10 cellular contexts compared by ENCODE assay signal in the genomic region with DNA sequence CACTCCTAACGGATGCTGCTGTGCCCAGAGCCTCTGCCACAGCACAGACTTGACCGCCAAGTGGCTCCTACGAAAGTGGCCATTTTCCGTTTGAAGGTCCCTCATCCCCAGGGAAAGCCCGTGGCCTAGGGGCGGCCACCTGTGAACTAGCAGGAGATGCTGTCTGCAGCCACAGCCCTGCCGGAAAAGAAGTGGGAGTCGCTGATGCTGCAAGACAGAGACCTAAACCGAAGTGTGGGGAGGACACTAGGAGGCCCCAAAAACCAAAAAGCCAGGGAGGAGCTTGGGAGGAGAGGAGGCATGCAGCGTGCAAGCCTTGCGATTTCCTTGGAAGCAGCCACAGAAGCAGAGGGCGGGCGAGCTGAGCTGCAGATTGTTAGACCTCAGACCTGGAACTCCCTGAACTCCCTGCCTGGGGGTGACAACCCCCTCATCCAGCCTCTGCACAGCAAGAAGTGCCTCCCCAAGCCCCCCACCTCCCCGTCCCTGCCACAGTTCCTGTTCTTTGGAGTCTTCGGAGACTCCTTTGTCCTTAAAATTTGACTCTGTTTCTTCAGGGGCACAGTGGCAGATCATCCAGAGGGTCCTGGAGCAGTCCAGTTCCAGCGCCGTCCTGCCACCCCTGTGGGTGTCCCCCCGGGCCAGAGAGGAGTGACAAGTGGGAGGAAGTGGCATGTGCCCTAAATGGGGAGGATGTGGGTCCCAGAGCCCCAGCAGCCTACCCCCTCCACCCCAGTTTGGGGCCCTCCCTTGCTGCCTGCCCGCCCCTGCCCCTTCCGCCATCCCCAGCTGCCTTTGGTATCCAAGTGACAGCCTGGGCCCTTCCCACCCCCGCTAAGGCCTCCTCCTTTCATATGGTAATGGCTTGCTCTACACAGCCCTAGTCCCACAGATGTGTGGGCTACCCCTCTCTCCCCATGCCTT. TPM values are rescaled to one million over a fixed set of nuclear protein-coding genes. Genes with fewer than 3 reads are reported as not detected.
DNase-seq lines count a peak whose midpoint lies in the region; ATAC-seq, FAIRE-seq and TF ChIP-seq lines count a peak whose summit lies in the region.
"Had no signal": no experiment of that assay in that cellular context is flagged by ENCODE, and none has a peak within 500 bp of the region (broad histone marks: within the 10 kb centered on the region; RNA-seq: fewer than 3 reads in every experiment).

No MANE protein-coding gene starts in this region.

- H3K9me3 ChIP-seq in HUES64 (ENCODE audit: insufficient read depth, low read depth, low read length) (no peaks in the 10 kb centered on the region), smooth muscle cell (replicated peaks; ENCODE audit: low read depth) (no peaks in the 10 kb centered on the region)

- FAIRE-seq in GM12892 (lab: Jason Lieb, UNC), result no peak
- FAIRE-seq: endothelial cell of umbilical vein had no signal

- TF ChIP-seq CTCF in smooth muscle cell (IDR thresholded peaks at IDR 0.05; ENCODE audit: borderline replicate concordance, insufficient read depth, poor library complexity, severe bottlenecking), result no peak

- H3F3A ChIP-seq in smooth muscle cell (ENCODE audit: low read depth), result peaks cover 5% of the 10 kb centered on the region

- H3K27me3 ChIP-seq in HUES64 (ENCODE audit: insufficient read depth, low read length) (no peaks in the 10 kb centered on the region), smooth muscle cell (ENCODE audit: low read depth) (no peaks in the 10 kb centered on the region)

- DNase-seq in cerebellum (ENCODE audit: low spot score) (peak; percentile 29), left kidney (ENCODE audit: low read depth, low spot score) (peak; percentile 48), smooth muscle cell (lab: John Stamatoyannopoulos, UW; ENCODE audit: unreplicated experiment) (no peak), GM12892 (ENCODE audit: insufficient read length) (no peak), RKO (ENCODE audit: low spot score) (no peak)

- H2AFZ ChIP-seq in smooth muscle cell (ENCODE audit: low read depth), result no peak overlapping the region

- H3K9ac ChIP-seq in HUES64 (ENCODE audit: low read depth, low read length), result 0 out of 2 replicates have a peak overlapping the region, but pooled peaks have one; percentile 0
- H3K9ac ChIP-seq in smooth muscle cell (ENCODE audit: low read depth), result no peak overlapping the region

- H3K4me1 ChIP-seq in HUES64 (ENCODE audit: insufficient read depth, low read length), result peaks cover 48% of the 10 kb centered on the region
- H3K4me1 ChIP-seq in smooth muscle cell (ENCODE audit: low read depth), result peaks cover 31% of the 10 kb centered on the region

- H3K79me2 ChIP-seq in smooth muscle cell (ENCODE audit: low read depth), result no peaks in the 10 kb centered on the region

- H3K36me3 ChIP-seq in HUES64 (ENCODE audit: insufficient read depth, low read length) (peaks cover 31% of the 10 kb centered on the region), smooth muscle cell (ENCODE audit: low read depth) (no peaks in the 10 kb centered on the region)

- ATAC-seq in GM19397 (IDR thresholded peaks at IDR 0.05; ENCODE audit: unreplicated experiment), result no peak
- ATAC-seq in GM18867 (IDR thresholded peaks at IDR 0.05; ENCODE audit: unreplicated experiment), result no peak

- TF ChIP-seq POLR2A in GM12892 (IDR thresholded peaks at IDR 0.05; ENCODE audit: low read depth, low read length), result no peak

- peak overlapping the region; percentile 81 for H3K27ac ChIP-seq in HUES64 (ENCODE audit: low read depth, low read length)
- H3K27ac ChIP-seq in smooth muscle cell (ENCODE audit: low read depth), result no peak overlapping the region
- H3K27ac ChIP-seq: VCaP had no signal

- H3K4me2 ChIP-seq in smooth muscle cell, result peak overlapping the region; percentile 47

- H3K4me3 ChIP-seq in HUES64 (ENCODE audit: low read length) (peak overlapping the region; percentile 39), smooth muscle cell (no peak overlapping the region)

- peaks cover 9% of the 10 kb centered on the region for H4K20me1 ChIP-seq in smooth muscle cell (ENCODE audit: low read depth)

- 28% methylated on average over 21 of the region's 21 CpGs for WGBS in HUES64
- 43% methylated on average over 20 of the region's 21 CpGs for WGBS in smooth muscle cell (ENCODE audit: low lambda C conversion rate)

RNA-seq across cellular contexts. Expression of gene KLHL25, which starts 43.7 kb away (rescaled TPM):
- polyA plus RNA-seq in HUES64 (2013, experiment 1 of 2), result 11.2 TPM
- 11.5 TPM for polyA plus RNA-seq in HUES64 (2013, experiment 2 of 2)
- 38.5 TPM for total RNA-seq in cerebellum
- total RNA-seq in smooth muscle cell, result 5.0 and 10.1 TPM in 2 replicates
- polyA plus RNA-seq in smooth muscle cell, result 5.1 and 6.7 TPM in 2 replicates
- polyA plus RNA-seq in GM12892 (2012; ENCODE audit: missing spikeins), result 0.81 TPM

Comparison
In these comparisons a context has a peak if more than half of its experiments do, and no peak if none do; other contexts are left out.
1. DNase-seq: peak in cerebellum (single experiment) and left kidney (single experiment); none in smooth muscle cell (single experiment), GM12892 (single experiment) and RKO (single experiment).